ENCODE assay signal across 13 cellular contexts in the genomic region with DNA sequence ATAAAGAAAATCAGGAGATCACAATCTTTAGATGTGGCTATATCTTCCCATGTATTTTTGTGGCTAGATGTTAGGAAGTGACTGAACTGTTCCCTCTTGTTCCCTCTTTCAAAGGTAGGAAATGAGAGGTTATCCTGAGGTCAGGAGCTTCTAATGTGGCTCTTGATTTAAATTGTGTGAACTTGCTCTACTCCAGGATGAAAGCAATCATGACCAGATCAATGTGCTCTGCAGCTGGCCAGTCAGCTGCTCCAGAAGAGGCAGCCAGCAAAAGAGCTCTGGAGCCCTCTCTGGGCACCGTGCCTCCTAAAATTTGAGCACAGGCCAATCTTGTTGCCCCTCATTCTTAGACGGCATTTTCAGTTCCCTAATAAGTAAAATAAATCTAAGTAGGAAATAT. TPM values are rescaled to one million over a fixed set of nuclear protein-coding genes. Genes with fewer than 3 reads are reported as not detected.
DNase-seq lines count a peak whose midpoint lies in the region; ATAC-seq and TF ChIP-seq lines count a peak whose summit lies in the region.
"Had no signal": no experiment of that assay in that cellular context is flagged by ENCODE, and none has a peak within 500 bp of the region (broad histone marks: within the 10 kb centered on the region; RNA-seq: fewer than 3 reads in every experiment).

No MANE protein-coding gene starts in this region.

- H3K4me2 ChIP-seq in H9 (ENCODE audit: insufficient read depth, insufficient read length, low read length) (no peak overlapping the region), OCI-LY7 (ENCODE audit: low read length) (0 out of 2 replicates have a peak overlapping the region, but pooled peaks have one; percentile 12)

- no peak overlapping the region for H2AK5ac ChIP-seq in H9 (ENCODE audit: insufficient read length, low read length)

- H3K9me3 Mint-ChIP-seq in H9, result no peaks in the 10 kb centered on the region
- no peaks in the 10 kb centered on the region for H3K9me3 Mint-ChIP-seq in activated CD8-positive, alpha-beta T cell treated with anti-CD3 and anti-CD28 coated beads for 36 hours
- H3K9me3 Mint-ChIP-seq: IgD-negative memory B cell had no signal

- no peak overlapping the region for H2BK20ac ChIP-seq in H9 (ENCODE audit: low read depth, low read length, poor library complexity, severe bottlenecking)

- no peaks in the 10 kb centered on the region; the same call in 1 of the 2 replicates for H3K36me3 ChIP-seq in OCI-LY7 (ENCODE audit: insufficient read depth, low read length)
- H3K36me3 ChIP-seq in spleen, result no peaks in the 10 kb centered on the region
- H3K36me3 ChIP-seq: adrenal gland had no signal

- H3K4me3 ChIP-seq in OCI-LY7 (ENCODE audit: low read depth, low read length, poor library complexity, severe bottlenecking) (no peak overlapping the region), spleen (no peak overlapping the region)
- H3K4me3 ChIP-seq: adrenal gland, psoas muscle had no signal

- H3K18ac ChIP-seq in H9 (ENCODE audit: insufficient read length, low read depth, low read length), result no peak overlapping the region

- peak overlapping the region in 2 of 3 experiments; percentile 62 to 93; a peak in 3 of 7 replicates for H3K27ac Mint-ChIP-seq in H9
- no peak overlapping the region for H3K27ac Mint-ChIP-seq in activated CD8-positive, alpha-beta T cell treated with anti-CD3 and anti-CD28 coated beads for 36 hours
- H3K27ac Mint-ChIP-seq: IgD-negative memory B cell had no signal

- H3K56ac ChIP-seq in H9 (ENCODE audit: insufficient read length, low read depth, low read length), result no peak overlapping the region

- no TSS peak for BruUV-seq in OCI-LY7 (replicated peaks; lab: Mats Ljungman, UMichigan)

- no peak overlapping the region for H3K4me3 Mint-ChIP-seq in H9
- no peak overlapping the region for H3K4me3 Mint-ChIP-seq in activated CD8-positive, alpha-beta T cell treated with anti-CD3 and anti-CD28 coated beads for 36 hours

- no CpG with 5 or more reads among the region's 2 CpGs for whole genome bisulfite sequencing in H9 (ENCODE audit: extremely low coverage, insufficient read length, low lambda C conversion rate)
- WGBS in spleen, 5 donors, result 20 to 37% (median 26%) methylated on average over 2 of the region's 2 CpGs

- no peak overlapping the region for H2BK5ac ChIP-seq in H9 (ENCODE audit: insufficient read length, low read length)

- no peak for TF ChIP-seq CTCF in H9 (conservative IDR thresholded peaks at IDR 0.05)
- TF ChIP-seq CTCF in OCI-LY7 (conservative IDR thresholded peaks at IDR 0.05; ENCODE audit: low read length), result no peak
- no peak for TF ChIP-seq CTCF in spleen (IDR thresholded peaks at IDR 0.05 in 8 of 11, conservative IDR thresholded peaks at IDR 0.05 in 3 of 11)
- no peak for TF ChIP-seq CTCF in activated CD8-positive, alpha-beta T cell treated with anti-CD3 and anti-CD28 coated beads for 36 hours (IDR thresholded peaks at IDR 0.05)

- CTCF ChIA-PET in OCI-LY7 (lab: Charles Lee; ENCODE audit: unreplicated experiment), result no interaction called here
- CTCF ChIA-PET in activated CD8-positive, alpha-beta T cell treated with anti-CD3 and anti-CD28 coated beads for 36 hours (lab: Charles Lee), result interaction anchor here (0.6 kb wide), 1 partner anchor 10 kb away, joined by 3 read pairs; no protein-coding TSS in a partner anchor

- H3K4ac ChIP-seq in H9 (ENCODE audit: low read depth, low read length), result no peak overlapping the region

- DNase-seq in H9, result no peak
- DNase-seq in OCI-LY7 (ENCODE audit: low spot score), result no peak
- peak in 41 of 42 donors; percentile 19 to 83 (median 62) for DNase-seq in head of caudate nucleus
- peak; percentile 15 for DNase-seq in occipital lobe (lab: John Stamatoyannopoulos, UW)
- no peak for DNase-seq in stimulated activated CD4-positive, alpha-beta T cell treated with anti-CD3 and anti-CD28 coated beads, Interleukin-2, amount 100 ng/mL, for 24 hours
- no peak for DNase-seq in spleen
- no peak for DNase-seq in activated CD8-positive, alpha-beta T cell treated with anti-CD3 and anti-CD28 coated beads for 36 hours
- DNase-seq in stimulated activated CD4-positive, alpha-beta T cell treated with anti-CD3 and anti-CD28 coated beads, Interleukin-12 subunit alpha, Interleukin-12 subunit beta, amount 100 ng/mL, for 4 hours, result no peak
- DNase-seq: activated CD4-positive, alpha-beta T cell treated with anti-CD3 and anti-CD28 coated beads, Interleukin-2, amount 50 U/mL, for 1 hour; PC-3; psoas muscle had no signal

- no peak overlapping the region for H4K91ac ChIP-seq in H9 (ENCODE audit: insufficient read length, low read depth, low read length)

- no peak overlapping the region for H4K8ac ChIP-seq in H9 (replicated peaks; ENCODE audit: insufficient read length, low read depth, low read length)

- no peaks in the 10 kb centered on the region for H3K9me2 ChIP-seq in OCI-LY7 (ENCODE audit: insufficient read depth, low read length)

- peaks cover 3% of the 10 kb centered on the region for H3K79me1 ChIP-seq in H9 (ENCODE audit: insufficient read depth, low read depth, low read length, poor library complexity, severe bottlenecking)

- H3K4me1 Mint-ChIP-seq in H9, result peaks cover 34 to 36% of the 10 kb centered on the region in 2 experiments
- peaks cover 70% of the 10 kb centered on the region for H3K4me1 Mint-ChIP-seq in activated CD8-positive, alpha-beta T cell treated with anti-CD3 and anti-CD28 coated beads for 36 hours (ENCODE audit: low read depth)

- no peak overlapping the region for H4K5ac ChIP-seq in H9 (ENCODE audit: insufficient read length, low read depth, low read length)

- peaks cover 3% of the 10 kb centered on the region; the same call in 1 of the 2 replicates for H3K79me2 ChIP-seq in H9 (ENCODE audit: insufficient read depth, low read length)
- peaks cover 98% of the 10 kb centered on the region for H3K79me2 ChIP-seq in OCI-LY7 (ENCODE audit: insufficient read depth, low read depth, low read length)

- H3T11ph ChIP-seq in H9 (ENCODE audit: low read length), result no peak overlapping the region

- H2BK15ac ChIP-seq in H9 (ENCODE audit: low read depth, low read length), result no peak overlapping the region

- no peak for TF ChIP-seq POLR2A in spleen (IDR thresholded peaks at IDR 0.05)

- H3K23me2 ChIP-seq in H9 (ENCODE audit: insufficient read length, low read depth, low read length, poor library complexity, severe bottlenecking), result no peaks in the 10 kb centered on the region

- intact Hi-C loops in OCI-LY7 (cut with micrococcal nuclease; ENCODE audit: unreplicated experiment) (no loop called here), head of caudate nucleus (cut with DNase I) (no loop called here), spleen (cut with DNase I; ENCODE audit: low total_unique reads) (no loop called here)
- intact Hi-C loops in activated CD8-positive, alpha-beta T cell treated with anti-CD3 and anti-CD28 coated beads for 36 hours (cut with micrococcal nuclease), result no loop called here

- H2BK120ac ChIP-seq in H9 (ENCODE audit: low read depth, low read length, poor library complexity, severe bottlenecking), result no peak overlapping the region

- ATAC-seq in activated CD8-positive, alpha-beta T cell treated with anti-CD3 and anti-CD28 coated beads for 36 hours, result no peak
- ATAC-seq: PC-3 had no signal

- no peak overlapping the region for H2AFZ ChIP-seq in H9 (ENCODE audit: low read length)
- H2AFZ ChIP-seq in OCI-LY7 (ENCODE audit: low read length), result no peak overlapping the region

- POLR2A ChIA-PET in OCI-LY7 (lab: Charles Lee), result interaction anchor here (0.7 to 0.9 kb wide), 3 partner anchors 13 to 34 kb away, joined by 3 to 4 read pairs (median 3); no protein-coding TSS in a partner anchor
- POLR2A ChIA-PET in activated CD8-positive, alpha-beta T cell treated with anti-CD3 and anti-CD28 coated beads for 36 hours (lab: Charles Lee), result interaction anchor here (1.0 kb wide), 1 partner anchor 25 kb away, joined by 3 read pairs; no protein-coding TSS in a partner anchor

- no peak overlapping the region for H3K9ac ChIP-seq in H9 (ENCODE audit: extremely low read depth, insufficient read length, low read length)

- no peaks in the 10 kb centered on the region for H3K36me3 Mint-ChIP-seq in H9 (ENCODE audit: insufficient read depth in 1 of 3, low read depth in 3 of 3)
- peaks cover 7% of the 10 kb centered on the region for H3K36me3 Mint-ChIP-seq in activated CD8-positive, alpha-beta T cell treated with anti-CD3 and anti-CD28 coated beads for 36 hours (ENCODE audit: low read depth)

- no peaks in the 10 kb centered on the region for H4K20me1 ChIP-seq in H9 (ENCODE audit: control insufficient read depth, insufficient read depth, insufficient read length)
- H4K20me1 ChIP-seq in OCI-LY7 (ENCODE audit: insufficient read depth, low read length), result peaks cover 12% of the 10 kb centered on the region; the same call in 1 of the 2 replicates

- no peak overlapping the region for H3K23ac ChIP-seq in H9 (ENCODE audit: insufficient read length, low read depth, low read length)

- no peaks in the 10 kb centered on the region for H3K27me3 Mint-ChIP-seq in H9 (ENCODE audit: low read depth)
- H3K27me3 Mint-ChIP-seq in activated CD8-positive, alpha-beta T cell treated with anti-CD3 and anti-CD28 coated beads for 36 hours, result no peaks in the 10 kb centered on the region
- H3K27me3 Mint-ChIP-seq: IgD-negative memory B cell had no signal

- no peaks in the 10 kb centered on the region for H3K9me3 ChIP-seq in H9 (ENCODE audit: control insufficient read depth, low read depth, low read length)
- H3K9me3 ChIP-seq in OCI-LY7 (ENCODE audit: low read length), result no peaks in the 10 kb centered on the region
- H3K9me3 ChIP-seq in spleen, result no peaks in the 10 kb centered on the region
- H3K9me3 ChIP-seq: adrenal gland, psoas muscle had no signal

- H3K27ac ChIP-seq in H9 (ENCODE audit: insufficient read length, low read depth, low read length) (no peak overlapping the region), OCI-LY7 (ENCODE audit: low read depth, low read length, poor library complexity, severe bottlenecking) (no peak overlapping the region), spleen (peak overlapping the region in 3 of 8 donors; percentile 8 to 41 (median 19))
- H3K27ac ChIP-seq: psoas muscle had no signal

- H3K4me1 ChIP-seq in H9 (ENCODE audit: insufficient read depth, low read length), result no peaks in the 10 kb centered on the region; the same call in 1 of the 2 replicates
- H3K4me1 ChIP-seq in OCI-LY7 (ENCODE audit: insufficient read depth, low read length, poor library complexity, severe bottlenecking), result peaks cover 17% of the 10 kb centered on the region
- peaks cover 22 to 100% (median 74%) of the 10 kb centered on the region in 6 donors for H3K4me1 ChIP-seq in spleen

- H3K14ac ChIP-seq in H9 (ENCODE audit: insufficient read depth, low read length), result no peak overlapping the region

- H3K27me3 ChIP-seq in H9 (ENCODE audit: insufficient read depth, low read length) (no peaks in the 10 kb centered on the region), spleen (replicated peaks in 1 of 7) (no peaks in the 10 kb centered on the region)
- H3K27me3 ChIP-seq: adrenal gland had no signal

- no peak overlapping the region for H2BK12ac ChIP-seq in H9 (ENCODE audit: insufficient read length, low read depth, low read length)

RNA-seq across cellular contexts. Expression of a gene that starts 32.0 kb away (rescaled TPM):
- total RNA-seq in H9 (2021), result 27.4 and 28.8 TPM in 2 replicates
- total RNA-seq in OCI-LY7 (2014; rRNA removed; shearing (Covaris generic)), result 34.5 and 36.3 TPM in 2 replicates
- total RNA-seq in OCI-LY7 (2022), result 42.1 and 43.4 TPM in 2 replicates
- 107 TPM for total RNA-seq in occipital lobe
- 100 to 1,000 TPM in 1 of 7 donors, 10 to 100 TPM in 6; 56.6 to 108 (median 71.6) TPM for total RNA-seq in spleen
- polyA plus RNA-seq in spleen, result 10 to 100 TPM; 12.9 to 18.0 (median 15.8) TPM
- 10 to 100 TPM; 28.4 to 29.0 TPM for total RNA-seq in activated CD8-positive, alpha-beta T cell treated with anti-CD3 and anti-CD28 coated beads for 36 hours

Comparison
In these comparisons a context has a peak if more than half of its experiments do, and no peak if none do; other contexts are left out.
1. DNase-seq: peak in head of caudate nucleus (41 of 42) and occipital lobe (single experiment); none in H9 (single experiment), OCI-LY7 (single experiment), stimulated activated CD4-positive, alpha-beta T cell treated with anti-CD3 and anti-CD28 coated beads, Interleukin-2, amount 100 ng/mL, for 24 hours (0 of 2), spleen (single experiment), activated CD8-positive, alpha-beta T cell treated with anti-CD3 and anti-CD28 coated beads for 36 hours (single experiment) and stimulated activated CD4-positive, alpha-beta T cell treated with anti-CD3 and anti-CD28 coated beads, Interleukin-12 subunit alpha, Interleukin-12 subunit beta, amount 100 ng/mL, for 4 hours (single experiment).